ENCODE assay signal across 8 cellular contexts in the genomic region with DNA sequence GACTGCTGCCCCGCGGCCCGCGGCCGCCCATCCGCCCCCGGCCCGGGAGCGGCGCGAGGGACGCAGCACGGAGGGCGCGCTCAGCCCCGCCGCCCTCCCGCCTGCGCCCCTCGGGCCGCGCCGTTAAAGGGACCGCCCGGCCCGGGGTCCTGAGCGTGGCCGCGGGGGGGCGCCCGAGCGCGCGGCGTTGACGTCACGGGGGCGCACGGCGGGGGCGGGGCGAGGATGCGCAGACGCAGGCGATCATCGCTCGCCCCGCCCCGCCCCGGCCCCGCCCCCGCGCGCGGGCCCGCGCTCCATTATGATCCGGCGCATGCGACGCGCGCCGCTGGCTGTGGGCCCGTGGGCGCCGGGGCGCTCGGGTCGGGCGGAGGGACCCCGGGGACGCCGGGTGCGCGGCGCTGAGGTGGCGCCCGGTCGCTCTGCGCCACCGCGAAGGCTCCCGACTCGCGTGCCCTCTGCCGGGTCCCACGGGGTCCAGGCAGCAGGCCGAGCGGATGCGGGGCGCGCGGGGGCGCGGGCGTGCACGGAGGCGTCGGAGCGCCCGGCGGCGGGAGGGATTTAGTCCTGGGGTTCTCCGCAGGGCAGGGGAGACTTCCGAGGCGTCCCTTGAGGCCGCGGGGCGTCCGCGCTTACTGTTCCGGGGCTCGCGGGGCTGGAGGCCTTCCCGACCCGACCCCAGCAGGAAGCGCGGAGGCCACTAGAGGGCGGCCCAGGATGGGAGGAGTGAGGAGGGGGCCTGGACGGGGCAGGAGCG. TPM values are rescaled to one million over a fixed set of nuclear protein-coding genes. Genes with fewer than 3 reads are reported as not detected.
DNase-seq lines count a peak whose midpoint lies in the region; ATAC-seq and TF ChIP-seq lines count a peak whose summit lies in the region.

A gene (minus strand): TSS at position 163 of the 757 bp plus-strand sequence. CDS start 353 bp downstream, outside the sequence.

- no peaks in the 10 kb centered on the region for H3K27me3 ChIP-seq in CD4-positive, alpha-beta memory T cell (ENCODE audit: insufficient read depth, low read length)
- peaks cover 29% of the 10 kb centered on the region for H3K27me3 ChIP-seq in HL-60 (ENCODE audit: insufficient read depth, poor library complexity, severe bottlenecking)

- no peaks in the 10 kb centered on the region for H3K9me3 ChIP-seq in CD4-positive, alpha-beta memory T cell (ENCODE audit: control insufficient read depth in 1 of 2, low read length in 2 of 2)

- CTCF ChIA-PET in CD4-positive, alpha-beta memory T cell (lab: Charles Lee; ENCODE audit: partially characterized antibody) = interaction anchor here (1.9 kb wide), 1 partner anchor 227 kb away, joined by 5 read pairs; no protein-coding TSS in a partner anchor
- CTCF ChIA-PET in T-cell (lab: Charles Lee) = no interaction called here

- peak; percentile 65 to 80 (median 71) for DNase-seq in CD4-positive, alpha-beta memory T cell
- DNase-seq in HL-60 (ENCODE audit: low read depth in 1 of 2, low spot score in 1 of 2) (peak; percentile 51 to 62), T-cell (peak; percentile 29 to 79 (median 62)), amygdala (lab: John Stamatoyannopoulos, UW) (peak in 31 of 56 donors; percentile 31 to 80 (median 58)), left ventricle myocardium superior (peak; percentile 85), putamen (ENCODE audit: low spot score) (peak; percentile 58), GF-D8 (lab: John Stamatoyannopoulos, UW) (no peak)

- intact Hi-C loops in CD4-positive, alpha-beta memory T cell (cut with micrococcal nuclease) = loop anchor here (1.0 to 2.0 kb wide), 2 partner anchors 23 to 41 kb away; a partner anchor contains a TSS
- intact Hi-C loops in left ventricle myocardium superior (cut with micrococcal nuclease) = no loop called here

- H3K4me3 ChIP-seq in CD4-positive, alpha-beta memory T cell (ENCODE audit: low read length in 2 of 2) = peak within 1 kb of the TSS in 1 of 2 donors; percentile 51
- H3K4me3 ChIP-seq in HL-60 (replicated peaks; ENCODE audit: insufficient read depth, low read length) = peak within 1 kb of the TSS; percentile 71

- H3K27ac ChIP-seq in CD4-positive, alpha-beta memory T cell (ENCODE audit: low read depth, low read length) = peak within 1 kb of the TSS; percentile 43
- H3K27ac ChIP-seq in HL-60 (replicated peaks) = peak within 1 kb of the TSS; percentile 56

- peaks cover 0 to 2% (median 0%) of the 10 kb centered on the region in 8 donors for H3K9me3 Mint-ChIP-seq in CD4-positive, alpha-beta memory T cell
- no peaks in the 10 kb centered on the region for H3K9me3 Mint-ChIP-seq in T-cell

- peak within 1 kb of the TSS; percentile 70 to 85 (median 78) for H3K4me3 Mint-ChIP-seq in CD4-positive, alpha-beta memory T cell
- peak within 1 kb of the TSS; percentile 66 to 76 (median 73) for H3K4me3 Mint-ChIP-seq in T-cell

- peaks cover 4 to 35% (median 17%) of the 10 kb centered on the region in 4 donors for H3K4me1 Mint-ChIP-seq in CD4-positive, alpha-beta memory T cell
- H3K4me1 Mint-ChIP-seq in T-cell = peaks cover 28 to 43% (median 30%) of the 10 kb centered on the region in 3 donors

- H3K36me3 ChIP-seq in CD4-positive, alpha-beta memory T cell (ENCODE audit: insufficient read depth, low read length) = no peaks in the 10 kb centered on the region

- peaks cover 3 to 11% of the 10 kb centered on the region in 2 donors for H3K27me3 Mint-ChIP-seq in CD4-positive, alpha-beta memory T cell
- peaks cover 7 to 20% of the 10 kb centered on the region in 2 donors for H3K27me3 Mint-ChIP-seq in T-cell

- peak within 1 kb of the TSS in 5 of 7 donors; percentile 57 to 89 (median 64) for H3K27ac Mint-ChIP-seq in CD4-positive, alpha-beta memory T cell
- peak within 1 kb of the TSS in 1 of 2 donors; percentile 28 for H3K27ac Mint-ChIP-seq in T-cell

- ATAC-seq in GM19324 (IDR thresholded peaks at IDR 0.05; ENCODE audit: low FRiP score, unreplicated experiment) (peak; percentile 74), T-cell (replicated peaks in 1 of 4) (peak; percentile 83 to 87 (median 84)), left ventricle myocardium superior (peak; percentile 35)

- H3K36me3 Mint-ChIP-seq in CD4-positive, alpha-beta memory T cell = no peaks in the 10 kb centered on the region
- H3K36me3 Mint-ChIP-seq in T-cell = no peaks in the 10 kb centered on the region

- peak; percentile 18 for TF ChIP-seq CTCF in HL-60 (IDR thresholded peaks at IDR 0.05; ENCODE audit: insufficient read depth, low read length)

- POLR2A ChIA-PET in CD4-positive, alpha-beta memory T cell (lab: Charles Lee; ENCODE audit: partially characterized antibody) = interaction anchor here (1.0 kb wide), 1 partner anchor 50 kb away, joined by 7 read pairs; a partner anchor contains a TSS
- POLR2A ChIA-PET in T-cell (lab: Charles Lee) = no interaction called here

- H3K4me1 ChIP-seq in CD4-positive, alpha-beta memory T cell (ENCODE audit: insufficient read depth, low read length) = peaks cover 25% of the 10 kb centered on the region

RNA-seq across cellular contexts. Expression of the gene that starts here (rescaled TPM):
- total RNA-seq in CD4-positive, alpha-beta memory T cell = 10 to 100 TPM; 43.7 to 44.6 TPM
- polyA plus RNA-seq in CD4-positive, alpha-beta memory T cell = 1 to 10 TPM in 1 of 2 donors, under 1 TPM in 1; 0.19 to 1.9 TPM
- 10 to 100 TPM; 43.6 to 70.4 (median 64.9) TPM for total RNA-seq in T-cell
- total RNA-seq in left ventricle myocardium superior = 144 TPM
